In the genomic region with DNA sequence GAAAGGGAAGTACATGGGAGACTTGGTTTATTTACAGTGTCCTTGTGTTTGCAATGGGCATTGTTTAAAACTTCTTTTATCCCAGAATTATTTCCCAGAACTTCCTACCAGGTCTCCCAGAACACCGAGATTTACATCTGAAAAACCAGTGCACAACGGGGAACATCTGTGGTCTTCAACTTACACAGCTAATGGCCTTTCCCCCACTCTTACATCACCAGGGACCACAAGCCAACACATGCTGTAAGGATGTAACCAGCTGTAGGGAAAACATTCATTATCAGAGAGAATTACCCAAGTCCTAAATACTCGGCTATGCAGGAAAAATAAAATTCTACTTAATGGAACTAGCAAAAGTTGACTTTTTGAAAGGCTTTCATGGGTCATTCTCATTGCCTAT, we compare ENCODE assay signal across 22 cellular contexts.
DNase-seq lines count a peak whose midpoint lies in the region; FAIRE-seq and TF ChIP-seq lines count a peak whose summit lies in the region.
"Had no signal": no experiment of that assay in that cellular context is flagged by ENCODE, and none has a peak within 500 bp of the region (broad histone marks: within the 10 kb centered on the region; RNA-seq: fewer than 3 reads in every experiment).

No MANE protein-coding gene starts in this region.

- no peaks in the 10 kb centered on the region for H3K9me3 Mint-ChIP-seq in astrocyte (ENCODE audit: unreplicated experiment)
- H3K9me3 Mint-ChIP-seq: effector memory CD8-positive, alpha-beta T cell had no signal

- no peak overlapping the region for H3K23ac ChIP-seq in mesenchymal stem cell (ENCODE audit: low read length in 2 of 2)

- H3K4me3 Mint-ChIP-seq in astrocyte (ENCODE audit: unreplicated experiment), result no peak overlapping the region
- H3K4me3 Mint-ChIP-seq: activated CD4-positive, alpha-beta T cell treated with anti-CD3 and anti-CD28 coated beads, Interleukin-2, amount 10 ng/mL, durations not matched to agents 7 days and 5 days; effector memory CD8-positive, alpha-beta T cell had no signal

- no peak overlapping the region for H2BK15ac ChIP-seq in mesenchymal stem cell (ENCODE audit: low read depth, poor library complexity, severe bottlenecking)

- no peaks in the 10 kb centered on the region for H3K36me3 Mint-ChIP-seq in astrocyte (ENCODE audit: low read depth, unreplicated experiment)

- DNase-seq in GM03348 (ENCODE audit: low spot score) (peak; percentile 13), astrocyte (ENCODE audit: low read depth) (peak; percentile 51), fibroblast of pulmonary artery (ENCODE audit: low read depth) (peak; percentile 83), mesenchymal stem cell (peak; percentile 35), NCI-H774 (lab: John Stamatoyannopoulos, UW) (no peak), GM20000 (ENCODE audit: low spot score) (no peak), anterior cingulate cortex (lab: John Stamatoyannopoulos, UW) (no peak)
- DNase-seq in stimulated activated CD4-positive, alpha-beta T cell treated with anti-CD3 and anti-CD28 coated beads, Interleukin-2, amount 100 ng/mL, for 24 hours, result no peak
- DNase-seq: ACHN; activated CD4-positive, alpha-beta T cell treated with anti-CD3 and anti-CD28 coated beads, Interleukin-2, amount 10 ng/mL, durations not matched to agents 7 days and 5 days; central memory CD4-positive, alpha-beta T cell; DMS53; effector memory CD8-positive, alpha-beta T cell; foreskin keratinocyte; NCI-H1105 treated with DMSO at 0.1 percent for 48 hours; NCI-H524; SW 1271 had no signal

- H3K27me3 Mint-ChIP-seq in astrocyte (ENCODE audit: low read depth, unreplicated experiment), result no peaks in the 10 kb centered on the region

- FAIRE-seq in astrocyte (lab: Jason Lieb, UNC), result no peak
- FAIRE-seq: HTR-8/SVneo, TTC549, urothelium cell line had no signal

- no peak overlapping the region for H3K27ac Mint-ChIP-seq in astrocyte (ENCODE audit: unreplicated experiment)
- H3K27ac Mint-ChIP-seq: activated CD4-positive, alpha-beta T cell treated with anti-CD3 and anti-CD28 coated beads, Interleukin-2, amount 10 ng/mL, durations not matched to agents 7 days and 5 days; activated T-helper 2 cell treated with anti-CD3 and anti-CD28 coated beads, Interferon-gamma antibody, Interleukin-2, Interleukin-4, amounts not matched to agents 10 μg/mL and 5 μg/mL and 100 μg/mL, durations not matched to agents 14 hours and 24 hours and 36 hours; effector memory CD8-positive, alpha-beta T cell had no signal

- H3K9ac ChIP-seq in astrocyte (ENCODE audit: low read length) (no peak overlapping the region), mesenchymal stem cell (ENCODE audit: low read length) (no peak overlapping the region)

- no peak overlapping the region for H2BK12ac ChIP-seq in mesenchymal stem cell (ENCODE audit: low read length in 2 of 2)

- H3K9me3 ChIP-seq in astrocyte (ENCODE audit: insufficient read depth, low read depth, low read length), result no peaks in the 10 kb centered on the region
- no peaks in the 10 kb centered on the region for H3K9me3 ChIP-seq in mesenchymal stem cell (ENCODE audit: control insufficient read depth, low read length)
- H3K9me3 ChIP-seq: prostate gland had no signal

- H3K4me1 Mint-ChIP-seq in astrocyte (ENCODE audit: low read depth, unreplicated experiment), result peaks cover 12% of the 10 kb centered on the region

- no peak overlapping the region for H4K91ac ChIP-seq in mesenchymal stem cell (ENCODE audit: low read length)

- H3K18ac ChIP-seq in mesenchymal stem cell (ENCODE audit: low read depth in 1 of 2, low read length in 2 of 2), result no peak overlapping the region

- H3K79me2 ChIP-seq in astrocyte (ENCODE audit: insufficient read depth, low read length), result no peaks in the 10 kb centered on the region

- no peaks in the 10 kb centered on the region for H3K27me3 ChIP-seq in astrocyte (ENCODE audit: insufficient read depth, low read length)
- no peaks in the 10 kb centered on the region for H3K27me3 ChIP-seq in mesenchymal stem cell (ENCODE audit: control insufficient read depth in 1 of 2, insufficient read depth in 1 of 2, low read length in 2 of 2)
- H3K27me3 ChIP-seq: foreskin keratinocyte had no signal

- H3K14ac ChIP-seq in mesenchymal stem cell (ENCODE audit: low read length in 2 of 2), result no peak overlapping the region

- no peaks in the 10 kb centered on the region for H3K36me3 ChIP-seq in astrocyte (ENCODE audit: insufficient read depth, low read length)
- no peaks in the 10 kb centered on the region for H3K36me3 ChIP-seq in mesenchymal stem cell (ENCODE audit: control insufficient read depth in 1 of 2, insufficient read depth in 2 of 2, low read depth in 1 of 2, low read length in 2 of 2)
- H3K36me3 ChIP-seq: prostate gland had no signal

- no peak overlapping the region for H4K8ac ChIP-seq in mesenchymal stem cell (ENCODE audit: low read length)

- no peak overlapping the region for H2AFZ ChIP-seq in astrocyte (ENCODE audit: low read depth, low read length)
- H2AFZ ChIP-seq in mesenchymal stem cell (ENCODE audit: low read depth, low read length), result no peak overlapping the region

- H4K20me1 ChIP-seq in astrocyte (ENCODE audit: insufficient read depth, low read length), result no peaks in the 10 kb centered on the region

- no peak overlapping the region for H3K4me3 ChIP-seq in astrocyte (ENCODE audit: insufficient read depth, low read depth, low read length)
- H3K4me3 ChIP-seq in fibroblast of pulmonary artery (replicated peaks; ENCODE audit: low read depth, low read length), result no peak overlapping the region
- H3K4me3 ChIP-seq in mesenchymal stem cell (ENCODE audit: insufficient read depth in 1 of 2, low read depth in 1 of 2, low read length in 2 of 2), result no peak overlapping the region
- H3K4me3 ChIP-seq: prostate gland had no signal

- no peak overlapping the region for H2BK5ac ChIP-seq in mesenchymal stem cell (ENCODE audit: low read depth, low read length, poor library complexity, severe bottlenecking)

- peaks cover 15% of the 10 kb centered on the region for H3K4me1 ChIP-seq in astrocyte (ENCODE audit: insufficient read depth, low read length)
- H3K4me1 ChIP-seq in mesenchymal stem cell (ENCODE audit: control insufficient read depth, insufficient read depth, low read depth, low read length), result peaks cover 4% of the 10 kb centered on the region
- H3K4me1 ChIP-seq: foreskin keratinocyte, prostate gland had no signal

- H3K4me2 ChIP-seq in astrocyte (ENCODE audit: low read length) (peak overlapping the region; percentile 31), mesenchymal stem cell (ENCODE audit: low read length, poor library complexity, severe bottlenecking) (no peak overlapping the region)

- no peak overlapping the region for H3K4ac ChIP-seq in mesenchymal stem cell (ENCODE audit: low read depth in 1 of 2, low read length in 2 of 2)

- H3K79me1 ChIP-seq in mesenchymal stem cell (replicated peaks; ENCODE audit: low read length, poor library complexity, severe bottlenecking), result no peaks in the 10 kb centered on the region

- WGBS in mesenchymal stem cell, result 71% methylated on average over 3 of the region's 3 CpGs

- no peak overlapping the region for H2BK120ac ChIP-seq in mesenchymal stem cell (ENCODE audit: low read depth, low read length)

- H2AK5ac ChIP-seq in mesenchymal stem cell (ENCODE audit: low read length, severe bottlenecking), result no peak overlapping the region

- no peak overlapping the region for H3K27ac ChIP-seq in astrocyte (ENCODE audit: low read depth, low read length)
- no peak overlapping the region for H3K27ac ChIP-seq in mesenchymal stem cell (ENCODE audit: low read length, poor library complexity, severe bottlenecking)
- H3K27ac ChIP-seq: foreskin keratinocyte, prostate gland had no signal

- no peak for TF ChIP-seq CTCF in astrocyte (IDR thresholded peaks at IDR 0.05; ENCODE audit: insufficient read depth, low read depth, low read length)
- no peak for TF ChIP-seq CTCF in fibroblast of pulmonary artery (IDR thresholded peaks at IDR 0.05; ENCODE audit: low read length, missing control alignments)
- no peak for TF ChIP-seq CTCF in GM20000 (IDR thresholded peaks at IDR 0.05; ENCODE audit: extremely low read depth, missing control alignments)

Comparison
In these comparisons a context has a peak if more than half of its experiments do, and no peak if none do; other contexts are left out.
1. DNase-seq: peak in GM03348 (single experiment), astrocyte (single experiment), fibroblast of pulmonary artery (single experiment) and mesenchymal stem cell (single experiment); none in NCI-H774 (single experiment), GM20000 (single experiment), stimulated activated CD4-positive, alpha-beta T cell treated with anti-CD3 and anti-CD28 coated beads, Interleukin-2, amount 100 ng/mL, for 24 hours (0 of 2) and anterior cingulate cortex (0 of 58).